ENCODE assay signal across 9 cellular contexts in the genomic region with DNA sequence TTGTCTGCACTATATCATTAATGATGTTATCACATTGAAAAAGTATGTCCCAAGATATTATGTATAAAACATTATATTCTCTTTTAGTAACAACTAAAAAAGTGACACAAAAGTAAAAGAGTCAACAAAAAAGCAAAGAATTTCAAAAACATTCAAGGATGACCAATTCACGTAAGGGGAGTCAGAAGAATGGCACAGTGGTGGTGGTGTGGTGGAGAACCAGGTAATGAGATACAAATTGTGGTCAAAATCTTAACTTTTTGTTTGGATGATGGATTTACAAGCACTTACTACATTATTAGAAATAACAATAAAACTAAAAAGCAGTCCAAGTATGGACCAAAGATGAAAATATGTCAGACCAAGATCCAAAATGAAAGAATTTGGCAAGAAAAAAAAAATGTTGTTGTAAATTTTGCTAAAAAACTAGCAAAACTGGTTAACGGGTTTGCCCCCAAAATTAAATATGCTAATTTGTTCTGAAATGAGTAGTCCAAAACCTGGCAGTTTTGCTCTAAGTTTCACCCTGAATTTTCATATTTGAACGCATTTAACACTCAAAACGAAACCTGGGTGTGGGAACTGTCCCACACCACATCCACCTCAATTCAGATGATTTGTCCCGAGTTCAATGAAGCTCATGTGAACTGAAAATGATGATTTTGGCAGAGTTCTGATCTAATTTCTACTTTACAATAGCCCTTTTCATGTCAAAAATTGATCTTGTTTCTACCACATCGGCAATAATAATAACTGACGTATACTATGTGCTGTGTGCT.
A peak's percentile ranks its signal among the peaks of the same experiment; 100 is the strongest.
DNase-seq lines count a peak whose midpoint lies in the region; ATAC-seq, FAIRE-seq and TF ChIP-seq lines count a peak whose summit lies in the region.
"Had no signal": no experiment of that assay in that cellular context is flagged by ENCODE, and none has a peak within 500 bp of the region (broad histone marks: within the 10 kb centered on the region; RNA-seq: fewer than 3 reads in every experiment).

No MANE protein-coding gene starts in this region.

- intact Hi-C loops in tibial artery (cut with DNase I; ENCODE audit: low total_unique reads) (no loop called here), kidney (cut with DNase I) (no loop called here)

- H3K36me3 ChIP-seq in tibial artery (peaks cover 9 to 22% (median 10%) of the 10 kb centered on the region in 3 donors), kidney (ENCODE audit: control insufficient read depth in 1 of 2, insufficient read depth in 2 of 2, low read length in 2 of 2) (no peaks in the 10 kb centered on the region)

- H3K27ac ChIP-seq in tibial artery = no peak overlapping the region
- H3K27ac ChIP-seq in kidney (ENCODE audit: low read depth in 2 of 2, low read length in 2 of 2) = no peak overlapping the region

- peak overlapping the region; percentile 41 for H3K4me3 Mint-ChIP-seq in T-helper 17 cell
- H3K4me3 Mint-ChIP-seq in stimulated activated naive B cell treated with anti-CD40 and anti-IgM and Interleukin-4, amounts not matched to agents 10 μg/mL and 1 μg/mL and 100 μg/mL, for 72 hours = peak overlapping the region in 1 of 2 donors; percentile 24

- H3K27me3 ChIP-seq in tibial artery = no peaks in the 10 kb centered on the region

- H3K27me3 Mint-ChIP-seq in T-helper 17 cell = no peaks in the 10 kb centered on the region
- H3K27me3 Mint-ChIP-seq in stimulated activated naive B cell treated with anti-CD40 and anti-IgM and Interleukin-4, amounts not matched to agents 10 μg/mL and 1 μg/mL and 100 μg/mL, for 72 hours = no peaks in the 10 kb centered on the region

- H3K27ac Mint-ChIP-seq in T-helper 17 cell = peak overlapping the region; percentile 16
- peak overlapping the region; percentile 42 for H3K27ac Mint-ChIP-seq in stimulated activated naive B cell treated with anti-CD40 and anti-IgM and Interleukin-4, amounts not matched to agents 10 μg/mL and 1 μg/mL and 100 μg/mL, for 72 hours

- TF ChIP-seq CTCF in tibial artery (IDR thresholded peaks at IDR 0.05) = no peak
- TF ChIP-seq CTCF in kidney (IDR thresholded peaks at IDR 0.05; ENCODE audit: borderline replicate concordance, extremely low read depth, insufficient read depth) = no peak

- H3K4me3 ChIP-seq in tibial artery (no peak overlapping the region), kidney (ENCODE audit: low read length in 2 of 2) (no peak overlapping the region)

- peaks cover 9% of the 10 kb centered on the region for H3K4me1 Mint-ChIP-seq in T-helper 17 cell
- peaks cover 9 to 19% of the 10 kb centered on the region in 2 donors for H3K4me1 Mint-ChIP-seq in stimulated activated naive B cell treated with anti-CD40 and anti-IgM and Interleukin-4, amounts not matched to agents 10 μg/mL and 1 μg/mL and 100 μg/mL, for 72 hours

- H3K9me3 ChIP-seq in T-helper 17 cell (ENCODE audit: control insufficient read depth, low read length, poor library complexity, severe bottlenecking) (no peaks in the 10 kb centered on the region), tibial artery (no peaks in the 10 kb centered on the region), kidney (ENCODE audit: control insufficient read depth in 1 of 2, low read length in 2 of 2) (no peaks in the 10 kb centered on the region)

- no peaks in the 10 kb centered on the region for H3K9me3 Mint-ChIP-seq in stimulated activated naive B cell treated with anti-CD40 and anti-IgM and Interleukin-4, amounts not matched to agents 10 μg/mL and 1 μg/mL and 100 μg/mL, for 72 hours

- DNase-seq in activated effector memory CD4-positive, alpha-beta T cell treated with anti-CD3 and anti-CD28 coated beads, Interleukin-2, amount 50 U/mL, for 16 hours = peak; percentile 70
- DNase-seq in activated effector memory CD4-positive, alpha-beta T cell treated with Interleukin-2 at 50 U/mL for 16 hours = no peak
- no peak for DNase-seq in T-helper 17 cell
- DNase-seq in stimulated activated naive B cell treated with anti-CD40 and anti-IgM and Interleukin-4, amounts not matched to agents 10 μg/mL and 1 μg/mL and 100 μg/mL, for 72 hours = peak; percentile 55
- DNase-seq in tibial artery = no peak
- DNase-seq in Ammon's horn (ENCODE audit: low spot score) = no peak
- no peak for DNase-seq in kidney

- H3K36me3 Mint-ChIP-seq in T-helper 17 cell (ENCODE audit: low read depth) = no peaks in the 10 kb centered on the region
- peaks cover 26 to 34% of the 10 kb centered on the region in 2 donors for H3K36me3 Mint-ChIP-seq in stimulated activated naive B cell treated with anti-CD40 and anti-IgM and Interleukin-4, amounts not matched to agents 10 μg/mL and 1 μg/mL and 100 μg/mL, for 72 hours

- H3K9ac ChIP-seq in kidney (ENCODE audit: low read length in 2 of 2) = no peak overlapping the region

- H3K4me1 ChIP-seq in tibial artery (no peaks in the 10 kb centered on the region), kidney (ENCODE audit: control insufficient read depth in 1 of 2, insufficient read depth in 1 of 2, low read depth in 1 of 2, low read length in 2 of 2) (no peaks in the 10 kb centered on the region)

- no peak for FAIRE-seq in kidney (lab: Jason Lieb, UNC)
- FAIRE-seq: RCC 7860 had no signal

- ATAC-seq in HG02840 (IDR thresholded peaks at IDR 0.05; ENCODE audit: low FRiP score, unreplicated experiment) = peak; percentile 90
- ATAC-seq in T-helper 17 cell = peak; percentile 56
- peak; percentile 96 to 97 for ATAC-seq in stimulated activated naive B cell treated with anti-CD40 and anti-IgM and Interleukin-4, amounts not matched to agents 10 μg/mL and 1 μg/mL and 100 μg/mL, for 72 hours (replicated peaks)

Comparison
In these comparisons a context has a peak if more than half of its experiments do, and no peak if none do; other contexts are left out.
1. DNase-seq: peak in activated effector memory CD4-positive, alpha-beta T cell treated with anti-CD3 and anti-CD28 coated beads, Interleukin-2, amount 50 U/mL, for 16 hours (single experiment) and stimulated activated naive B cell treated with anti-CD40 and anti-IgM and Interleukin-4, amounts not matched to agents 10 μg/mL and 1 μg/mL and 100 μg/mL, for 72 hours (single experiment); none in activated effector memory CD4-positive, alpha-beta T cell treated with Interleukin-2 at 50 U/mL for 16 hours (single experiment), T-helper 17 cell (0 of 3), tibial artery (0 of 2), Ammon's horn (single experiment) and kidney (single experiment).
2. Peak in every context shown above with its lines, with median percentiles within 50 percentile points of each other: ATAC-seq.